Comparison of ENCODE assay signal across 36 cellular contexts in the genomic region with DNA sequence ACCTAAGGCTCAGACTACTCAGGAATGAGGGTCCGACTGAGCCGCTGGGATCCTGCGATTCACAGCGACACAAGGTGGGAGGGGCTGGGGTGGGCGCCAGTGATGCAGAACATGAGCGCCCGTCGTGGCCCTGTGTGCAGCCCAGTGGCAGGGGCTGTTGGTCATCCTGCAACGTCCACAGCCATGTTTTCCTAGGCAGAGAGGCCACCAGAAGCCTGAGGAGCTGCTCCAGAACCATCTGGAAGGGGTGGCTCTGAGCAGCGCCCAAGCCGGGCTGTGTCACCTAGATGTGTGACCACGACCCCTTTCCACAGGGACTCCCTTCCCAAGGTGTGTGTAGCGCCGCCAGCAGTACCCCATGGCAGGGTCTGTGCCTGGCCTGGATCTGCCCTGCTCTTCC.
"Had no signal": no experiment of that assay in that cellular context is flagged by ENCODE, and none has a peak within 500 bp of the region (broad histone marks: within the 10 kb centered on the region; RNA-seq: fewer than 3 reads in every experiment).

No MANE protein-coding gene starts in this region.

- ATAC-seq: activated CD8-positive, alpha-beta T cell treated with anti-CD3 and anti-CD28 coated beads for 36 hours; activated T-cell treated with anti-CD3 and anti-CD28 coated beads, Interleukin-2, amount 50 U/mL, for 4 hours; activated T-cell treated with anti-CD3 and anti-CD28 coated beads, Interleukin-2, amount 50 U/mL, for 72 hours; activated T-helper 17 cell treated with anti-CD3 and anti-CD28 coated beads, Interleukin-2, amount 50 U/mL, for 72 hours; body of pancreas had no signal

- H3K4me1 Mint-ChIP-seq: activated CD4-positive, alpha-beta T cell treated with anti-CD3 and anti-CD28 coated beads, Interleukin-2, amount 10 ng/mL, durations not matched to agents 24 days and 14 days; activated naive CD8-positive, alpha-beta T cell treated with anti-CD3 and anti-CD28 coated beads for 36 hours; activated T-helper 17 cell treated with anti-CD3 and anti-CD28 coated beads, Interleukin-2, amount 50 U/mL, for 72 hours; central memory CD8-positive, alpha-beta T cell had no signal

- H3K4me1 ChIP-seq: adrenal gland, body of pancreas, breast epithelium had no signal

- H3K27me3 ChIP-seq: adrenal gland, body of pancreas, brain microvascular endothelial cell, breast epithelium had no signal

- H3K9me3 ChIP-seq: adrenal gland had no signal

- H3K27ac Mint-ChIP-seq: activated B cell treated with CpG ODN at 0.5 μM for 24 hours; activated CD4-positive, alpha-beta memory T cell treated with anti-CD3 and anti-CD28 coated beads for 36 hours; activated CD4-positive, alpha-beta T cell treated with anti-CD3 and anti-CD28 coated beads, Interleukin-2, amount 10 ng/mL, durations not matched to agents 24 days and 14 days; activated CD8-positive, alpha-beta T cell treated with anti-CD3 and anti-CD28 coated beads for 36 hours; activated naive CD4-positive, alpha-beta T cell treated with anti-CD3 and anti-CD28 coated beads for 36 hours; activated naive CD4-positive, alpha-beta T cell treated with anti-CD3 and anti-CD28 coated beads, Interleukin-2, amount 50 U/mL, for 72 hours; activated naive CD8-positive, alpha-beta T cell treated with anti-CD3 and anti-CD28 coated beads for 36 hours; activated T-cell treated with anti-CD3 and anti-CD28 coated beads, Interleukin-2, amount 50 U/mL, for 72 hours; activated T-helper 1 cell treated with anti-CD3 and anti-CD28 coated beads, Interleukin-12 subunit alpha, Interleukin-12 subunit beta, Interleukin-2, Interleukin-4 antibody, amounts not matched to agents 30 ng/mL and 10 ng/mL and 1 ng/mL, durations not matched to agents 14 hours and 24 hours and 36 hours; activated T-helper 17 cell treated with anti-CD3 and anti-CD28 coated beads, Interleukin-2, amount 50 U/mL, for 72 hours; T-helper 1 cell treated with Interleukin-12 subunit alpha and Interleukin-12 subunit beta and Interleukin-4 antibody, amounts not matched to agents 30 μg/mL and 1 μg/mL, for 36 hours; T-helper 2 cell treated with Interferon-gamma antibody and Interleukin-4, amounts not matched to agents 5 μg/mL and 100 μg/mL, for 36 hours had no signal

- H3K9me3 Mint-ChIP-seq: activated CD4-positive, alpha-beta T cell treated with anti-CD3 and anti-CD28 coated beads, Interleukin-2, amount 10 ng/mL, durations not matched to agents 24 days and 14 days had no signal

- H3K27ac ChIP-seq: adrenal gland, body of pancreas, brain microvascular endothelial cell, breast epithelium, VCaP had no signal

- H3K36me3 ChIP-seq: adrenal gland, brain microvascular endothelial cell, breast epithelium had no signal

- H3K27me3 Mint-ChIP-seq: activated B cell treated with CpG ODN at 0.5 μM for 24 hours; activated CD4-positive, alpha-beta memory T cell treated with anti-CD3 and anti-CD28 coated beads for 36 hours; activated CD8-positive, alpha-beta T cell treated with anti-CD3 and anti-CD28 coated beads for 36 hours; activated naive CD8-positive, alpha-beta T cell treated with anti-CD3 and anti-CD28 coated beads for 36 hours; activated T-helper 17 cell treated with anti-CD3 and anti-CD28 coated beads, Interleukin-2, amount 50 U/mL, for 72 hours; central memory CD8-positive, alpha-beta T cell had no signal

- H3K4me3 Mint-ChIP-seq: activated B cell treated with CpG ODN at 0.5 μM for 24 hours; activated CD4-positive, alpha-beta memory T cell treated with anti-CD3 and anti-CD28 coated beads for 36 hours; activated CD4-positive, alpha-beta T cell treated with anti-CD3 and anti-CD28 coated beads, Interleukin-2, amount 10 ng/mL, durations not matched to agents 24 days and 14 days; activated CD8-positive, alpha-beta T cell treated with anti-CD3 and anti-CD28 coated beads for 36 hours; activated naive CD4-positive, alpha-beta T cell treated with anti-CD3 and anti-CD28 coated beads for 36 hours; activated naive CD8-positive, alpha-beta T cell treated with anti-CD3 and anti-CD28 coated beads for 36 hours; activated T-cell treated with anti-CD3 and anti-CD28 coated beads, Interleukin-2, amount 50 U/mL, for 4 hours; activated T-cell treated with anti-CD3 and anti-CD28 coated beads, Interleukin-2, amount 50 U/mL, for 72 hours; activated T-helper 1 cell treated with anti-CD3 and anti-CD28 coated beads, Interleukin-12 subunit alpha, Interleukin-12 subunit beta, Interleukin-2, Interleukin-4 antibody, amounts not matched to agents 30 ng/mL and 10 ng/mL and 1 ng/mL, durations not matched to agents 14 hours and 24 hours and 36 hours; activated T-helper 17 cell treated with anti-CD3 and anti-CD28 coated beads, Interleukin-2, amount 50 U/mL, for 72 hours; central memory CD8-positive, alpha-beta T cell; T-helper 1 cell treated with Interleukin-12 subunit alpha and Interleukin-12 subunit beta and Interleukin-4 antibody, amounts not matched to agents 30 μg/mL and 1 μg/mL, for 36 hours; T-helper 2 cell treated with Interferon-gamma antibody and Interleukin-4, amounts not matched to agents 5 μg/mL and 100 μg/mL, for 36 hours had no signal

- DNase-seq: activated B cell treated with CpG ODN at 0.5 μM for 24 hours; activated CD4-positive, alpha-beta memory T cell treated with anti-CD3 and anti-CD28 coated beads for 36 hours; activated CD4-positive, alpha-beta T cell treated with anti-CD3 and anti-CD28 coated beads for 4 hours; activated CD4-positive, alpha-beta T cell treated with anti-CD3 and anti-CD28 coated beads, Interleukin-2, amount 10 ng/mL, durations not matched to agents 24 days and 14 days; activated CD4-positive, alpha-beta T cell treated with anti-CD3 and anti-CD28 coated beads, Interleukin-2, amount 50 U/mL, for 1 hour; activated CD4-positive, alpha-beta T cell treated with anti-CD3 and anti-CD28 coated beads, Interleukin-2, amount 50 U/mL, for 4 hours; activated CD4-positive, CD25-positive, alpha-beta regulatory T cell treated with anti-CD3 and anti-CD28 coated beads, Interleukin-2, amount 50 U/mL, for 72 hours; activated CD8-positive, alpha-beta memory T cell treated with anti-CD3 and anti-CD28 coated beads, Interleukin-2, amount 50 U/mL, for 4 hours; activated CD8-positive, alpha-beta T cell treated with anti-CD3 and anti-CD28 coated beads for 36 hours; activated effector memory CD4-positive, alpha-beta T cell treated with anti-CD3 and anti-CD28 coated beads, Interleukin-2, amount 50 U/mL, for 16 hours; activated gamma-delta T cell treated with Interleukin-2 at 50 U/mL for 16 hours; activated naive CD4-positive, alpha-beta T cell; activated naive CD4-positive, alpha-beta T cell treated with anti-CD3 and anti-CD28 coated beads for 36 hours; activated naive CD4-positive, alpha-beta T cell treated with anti-CD3 and anti-CD28 coated beads, Interleukin-2, amount 50 U/mL, for 16 hours; activated naive CD8-positive, alpha-beta T cell treated with anti-CD3 and anti-CD28 coated beads for 36 hours; activated T-cell treated with anti-CD3 and anti-CD28 coated beads for 4 hours; activated T-cell treated with anti-CD3 and anti-CD28 coated beads, Interleukin-2, amount 50 U/mL, for 1 hour; activated T-cell treated with anti-CD3 and anti-CD28 coated beads, Interleukin-2, amount 50 U/mL, for 4 hours; activated T-cell treated with anti-CD3 and anti-CD28 coated beads, Interleukin-2, amount 50 U/mL, for 72 hours; adrenal gland; amniotic stem cell; aorta; body of pancreas; brain microvascular endothelial cell; SW 1271; T-helper 1 cell; T-helper 2 cell; T-helper 9 cell had no signal

- H3K4me3 ChIP-seq: adrenal gland, body of pancreas, breast epithelium had no signal
